Comparison of ENCODE assay signal across 20 cellular contexts in the genomic region with DNA sequence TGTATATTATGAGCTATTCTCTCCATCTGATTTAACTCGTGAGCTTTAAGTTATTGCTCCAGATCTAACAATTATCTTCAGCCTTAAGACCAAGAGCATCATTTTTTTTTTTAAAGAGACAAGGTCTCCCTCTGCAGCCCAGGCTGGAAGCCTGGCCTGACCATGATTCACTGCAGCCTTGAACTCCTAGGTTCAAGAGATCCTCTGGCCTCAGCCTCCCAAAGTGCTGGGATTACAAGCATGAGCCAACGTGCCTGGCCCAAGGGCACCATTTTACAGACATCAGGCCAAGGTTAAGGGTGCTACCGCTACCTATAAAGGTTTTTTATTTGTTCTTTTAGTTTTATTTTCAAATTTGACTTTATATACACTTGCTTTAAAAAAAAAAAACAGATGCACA. TPM values are rescaled to one million over a fixed set of nuclear protein-coding genes. Genes with fewer than 3 reads are reported as not detected.
A peak's percentile ranks its signal among the peaks of the same experiment; 100 is the strongest.
DNase-seq lines count a peak whose midpoint lies in the region; ATAC-seq and TF ChIP-seq lines count a peak whose summit lies in the region.
"Had no signal": no experiment of that assay in that cellular context is flagged by ENCODE, and none has a peak within 500 bp of the region (broad histone marks: within the 10 kb centered on the region; RNA-seq: fewer than 3 reads in every experiment).

No MANE protein-coding gene starts in this region.

- H3K9me3 Mint-ChIP-seq in activated naive CD8-positive, alpha-beta T cell (ENCODE audit: low read depth) = no peaks in the 10 kb centered on the region
- H3K9me3 Mint-ChIP-seq in naive thymus-derived CD4-positive, alpha-beta T cell = peaks cover 0 to 4% (median 0%) of the 10 kb centered on the region in 11 donors
- H3K9me3 Mint-ChIP-seq in CD14-positive monocyte = peaks cover 0 to 1% (median 0%) of the 10 kb centered on the region in 7 donors
- H3K9me3 Mint-ChIP-seq: activated B cell treated with CpG ODN at 0.5 μM for 24 hours; stimulated activated effector memory CD8-positive, alpha-beta T cell treated with anti-CD3 and anti-CD28 coated beads, Interleukin-12 subunit alpha, Interleukin-12 subunit beta, amount 100 ng/mL, for 72 hours had no signal

- TF ChIP-seq POLR2A in NB4 (IDR thresholded peaks at IDR 0.05; ENCODE audit: extremely low read depth, insufficient read length) = no peak

- no peaks in the 10 kb centered on the region for H3K27me3 Mint-ChIP-seq in activated naive CD8-positive, alpha-beta T cell
- no peaks in the 10 kb centered on the region for H3K27me3 Mint-ChIP-seq in naive thymus-derived CD4-positive, alpha-beta T cell
- H3K27me3 Mint-ChIP-seq in CD14-positive monocyte (ENCODE audit: low read depth in 3 of 3) = no peaks in the 10 kb centered on the region
- H3K27me3 Mint-ChIP-seq: activated B cell treated with CpG ODN at 0.5 μM for 24 hours had no signal

- peak overlapping the region; percentile 3 for H3K4me3 Mint-ChIP-seq in activated naive CD8-positive, alpha-beta T cell
- H3K4me3 Mint-ChIP-seq in naive thymus-derived CD4-positive, alpha-beta T cell = peak overlapping the region in 2 of 10 donors; percentile 16 to 98
- no peak overlapping the region for H3K4me3 Mint-ChIP-seq in CD14-positive monocyte
- H3K4me3 Mint-ChIP-seq: activated B cell treated with CpG ODN at 0.5 μM for 24 hours had no signal

- H3K4me3 ChIP-seq in NB4 (ENCODE audit: low read depth, low read length) = no peak overlapping the region
- no peak overlapping the region for H3K4me3 ChIP-seq in naive thymus-derived CD4-positive, alpha-beta T cell (ENCODE audit: low read length)
- H3K4me3 ChIP-seq: ascending aorta, SJSA1 had no signal

- H3K27ac Mint-ChIP-seq in activated naive CD8-positive, alpha-beta T cell = peak overlapping the region; percentile 56
- peak overlapping the region in 5 of 9 donors; percentile 4 to 67 (median 33) for H3K27ac Mint-ChIP-seq in naive thymus-derived CD4-positive, alpha-beta T cell
- no peak overlapping the region for H3K27ac Mint-ChIP-seq in CD14-positive monocyte
- H3K27ac Mint-ChIP-seq: activated B cell treated with CpG ODN at 0.5 μM for 24 hours; stimulated activated effector memory CD8-positive, alpha-beta T cell treated with anti-CD3 and anti-CD28 coated beads, Interleukin-12 subunit alpha, Interleukin-12 subunit beta, amount 100 ng/mL, for 72 hours had no signal

- H3K4me1 ChIP-seq in naive thymus-derived CD4-positive, alpha-beta T cell (ENCODE audit: control insufficient read depth in 2 of 2, insufficient read depth in 2 of 2, low read length in 2 of 2) = peaks cover 0 to 14% of the 10 kb centered on the region in 2 donors

- TF ChIP-seq CTCF in NB4 (IDR thresholded peaks at IDR 0.05; ENCODE audit: low read depth, low read length) = no peak
- TF ChIP-seq CTCF in CD14-positive monocyte (IDR thresholded peaks at IDR 0.05) = no peak

- POLR2A ChIA-PET in naive thymus-derived CD4-positive, alpha-beta T cell (lab: Charles Lee) = interaction anchor here (0.8 to 1.5 kb wide), 6 partner anchors 10 to 598 kb away, joined by 3 to 7 read pairs (median 3); no protein-coding TSS in a partner anchor

- no peak for ATAC-seq in naive thymus-derived CD4-positive, alpha-beta T cell
- no peak for ATAC-seq in GM18870 (IDR thresholded peaks at IDR 0.05; ENCODE audit: unreplicated experiment)
- ATAC-seq: stimulated activated effector memory CD8-positive, alpha-beta T cell treated with anti-CD3 and anti-CD28 coated beads, Interleukin-12 subunit alpha, Interleukin-12 subunit beta, amount 100 ng/mL, for 72 hours had no signal

- peaks cover 0 to 6% (median 0%) of the 10 kb centered on the region in 3 experiments for H3K36me3 ChIP-seq in naive thymus-derived CD4-positive, alpha-beta T cell (ENCODE audit: control insufficient read depth in 2 of 3, insufficient read depth in 3 of 3, low read length in 3 of 3)
- H3K36me3 ChIP-seq: ascending aorta, SJSA1 had no signal

- CTCF ChIA-PET in naive thymus-derived CD4-positive, alpha-beta T cell (lab: Charles Lee) = interaction anchor here (0.6 to 0.9 kb wide), 3 partner anchors 9 to 710 kb away, joined by 3 to 6 read pairs (median 5); no protein-coding TSS in a partner anchor

- intact Hi-C loops in naive thymus-derived CD4-positive, alpha-beta T cell (cut with micrococcal nuclease) = loop anchor here (5.0 to 10.0 kb wide), 6 partner anchors 78 to 637 kb away; no protein-coding TSS in a partner anchor
- intact Hi-C loops in CD14-positive monocyte (cut with micrococcal nuclease) = loop anchor here (5.0 to 10.0 kb wide), 2 partner anchors 47 to 329 kb away; no protein-coding TSS in a partner anchor

- no peaks in the 10 kb centered on the region for H3K9me3 ChIP-seq in naive thymus-derived CD4-positive, alpha-beta T cell (ENCODE audit: control insufficient read depth in 2 of 3, low read length in 3 of 3)
- H3K9me3 ChIP-seq: ascending aorta, SJSA1 had no signal

- DNase-seq in EL (peak; percentile 7), NB4 (ENCODE audit: low read depth) (peak; percentile 24), CD14-positive monocyte (ENCODE audit: low spot score) (no peak), SIG-M5 (lab: John Stamatoyannopoulos, UW) (no peak)
- no peak for DNase-seq in naive thymus-derived CD4-positive, alpha-beta T cell
- DNase-seq: activated B cell treated with CpG ODN at 0.5 μM for 24 hours; activated effector memory CD4-positive, alpha-beta T cell treated with Interleukin-2 at 50 U/mL for 16 hours; cerebellar nuclear complex; effector memory CD4-positive, alpha-beta T cell; head of caudate nucleus; KBM-7; NCI-H1092; NCI-H2107; NCI-H524; stimulated activated CD4-positive, alpha-beta T cell treated with anti-CD3 and anti-CD28 coated beads, Interleukin-15, amount 100 ng/mL, for 24 hours had no signal

- H3K36me3 Mint-ChIP-seq in activated naive CD8-positive, alpha-beta T cell = no peaks in the 10 kb centered on the region
- H3K36me3 Mint-ChIP-seq in naive thymus-derived CD4-positive, alpha-beta T cell = no peaks in the 10 kb centered on the region
- no peaks in the 10 kb centered on the region for H3K36me3 Mint-ChIP-seq in CD14-positive monocyte

- no peaks in the 10 kb centered on the region for H3K27me3 ChIP-seq in naive thymus-derived CD4-positive, alpha-beta T cell (ENCODE audit: control insufficient read depth in 2 of 2, insufficient read depth in 2 of 2, low read length in 2 of 2)
- H3K27me3 ChIP-seq: ascending aorta, SJSA1 had no signal

- H3K4me1 Mint-ChIP-seq in activated naive CD8-positive, alpha-beta T cell (ENCODE audit: low read depth) = peaks cover 50% of the 10 kb centered on the region
- H3K4me1 Mint-ChIP-seq in naive thymus-derived CD4-positive, alpha-beta T cell = peaks cover 14 to 40% (median 30%) of the 10 kb centered on the region in 7 donors
- H3K4me1 Mint-ChIP-seq in CD14-positive monocyte = peaks cover 24% of the 10 kb centered on the region

- H3K27ac ChIP-seq in naive thymus-derived CD4-positive, alpha-beta T cell (ENCODE audit: low read depth, low read length) = no peak overlapping the region
- H3K27ac ChIP-seq: SJSA1 had no signal

RNA-seq across cellular contexts. Expression of a gene that starts 2.3 kb away (rescaled TPM):
- 10 to 100 TPM in 4 of 5 experiments, 1 to 10 TPM in 1; 10.0 to 16.0 (median 12.7) TPM for total RNA-seq in naive thymus-derived CD4-positive, alpha-beta T cell
- polyA plus RNA-seq in naive thymus-derived CD4-positive, alpha-beta T cell = 10 to 100 TPM in 1 of 2 donors, 1 to 10 TPM in 1; 8.0 to 15.5 TPM
- polyA plus RNA-seq in CD14-positive monocyte = 1 to 10 TPM; 2.4 to 3.5 TPM
- total RNA-seq: ascending aorta had no signal

RNA-seq across cellular contexts. Expression of a gene that starts 47.3 kb away (rescaled TPM):
- 10 to 100 TPM; 12.8 to 17.9 (median 14.0) TPM for total RNA-seq in naive thymus-derived CD4-positive, alpha-beta T cell
- polyA plus RNA-seq in naive thymus-derived CD4-positive, alpha-beta T cell = 1 to 10 TPM; 2.3 to 4.7 TPM
- polyA plus RNA-seq in CD14-positive monocyte = 1 to 10 TPM; 1.3 to 2.5 TPM

Comparison
In these comparisons a context has a peak if more than half of its experiments do, and no peak if none do; other contexts are left out.
1. DNase-seq: peak in EL (single experiment) and NB4 (single experiment); none in naive thymus-derived CD4-positive, alpha-beta T cell (0 of 9), CD14-positive monocyte (single experiment) and SIG-M5 (single experiment).
2. H3K27ac Mint-ChIP-seq: peak in activated naive CD8-positive, alpha-beta T cell (single experiment) and naive thymus-derived CD4-positive, alpha-beta T cell (5 of 9); none in CD14-positive monocyte (0 of 7).